ENCODE assay signal across 1 cellular context in genomic region chr5:120219988-120220387, GRCh38.
TF ChIP-seq lines count a peak whose summit lies in the region.

No MANE protein-coding gene starts in this region.

TF ChIP-seq in GM23338, 12 proteins besides CTCF, POLR2A, EP300 and RAD21 (continued from another document):
- TF ChIP-seq ZNF462 (CRISPR knock-in tag; IDR thresholded peaks at IDR 0.05): no peak
- no peak for TF ChIP-seq ZNF114 (CRISPR knock-in tag; IDR thresholded peaks at IDR 0.05)
- no peak for TF ChIP-seq ETS1 (IDR thresholded peaks at IDR 0.05)
- no peak for TF ChIP-seq ZNF331 (CRISPR knock-in tag; IDR thresholded peaks at IDR 0.05; ENCODE audit: low read depth)
- TF ChIP-seq STAT1 (IDR thresholded peaks at IDR 0.05; ENCODE audit: unreplicated experiment): no peak
- no peak for TF ChIP-seq JUNB (IDR thresholded peaks at IDR 0.05; ENCODE audit: unreplicated experiment)
- TF ChIP-seq POLR2AphosphoS5 (IDR thresholded peaks at IDR 0.05; ENCODE audit: low read depth): no peak
